ENCODE assay signal across 8 cellular contexts in the genomic region with DNA sequence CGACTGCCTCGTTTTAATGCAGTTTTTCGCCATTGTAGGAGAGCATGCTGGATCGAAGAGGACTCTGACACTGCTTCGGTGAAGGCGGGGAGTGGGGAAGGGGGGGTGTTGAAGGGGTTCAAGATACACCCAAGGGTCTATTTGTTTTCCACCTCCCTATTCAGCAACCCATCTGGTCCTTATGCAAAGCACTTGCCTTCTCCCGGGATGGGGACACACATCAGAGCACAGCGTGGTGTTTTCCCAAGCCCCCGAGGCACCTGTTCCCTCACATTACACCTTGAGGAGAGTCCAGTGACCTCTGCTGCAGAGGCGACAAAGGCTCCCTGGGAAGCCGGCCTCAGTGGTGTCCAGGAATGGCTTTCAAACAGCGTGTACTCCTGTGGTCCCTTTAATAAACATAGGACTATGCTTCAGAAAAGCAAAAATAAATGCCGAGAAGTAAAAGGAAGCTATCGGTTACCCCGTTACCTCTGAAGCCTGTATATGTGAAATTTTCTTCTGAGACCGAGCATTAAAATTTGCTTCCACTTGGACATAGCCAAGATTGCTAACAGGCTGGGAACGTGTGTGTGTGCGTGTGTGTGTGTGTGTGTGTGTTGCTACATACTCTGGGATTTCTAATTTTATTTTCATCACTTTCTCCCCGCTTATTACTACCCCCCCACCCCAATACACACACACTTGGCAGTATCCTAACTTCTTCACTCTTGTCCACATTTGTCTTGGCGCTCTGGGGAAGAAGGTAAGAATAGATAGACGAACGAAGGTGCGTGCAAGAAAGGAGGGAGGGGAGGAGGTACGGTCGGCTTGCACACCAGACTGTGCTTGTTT. TPM values are rescaled to one million over a fixed set of nuclear protein-coding genes. Genes with fewer than 3 reads are reported as not detected.
DNase-seq lines count a peak whose midpoint lies in the region; ATAC-seq and TF ChIP-seq lines count a peak whose summit lies in the region.

No MANE protein-coding gene starts in this region.

- POLR2A ChIA-PET in naive thymus-derived CD4-positive, alpha-beta T cell (lab: Charles Lee), result interaction anchor here (2.5 kb wide), 1 partner anchor 94 kb away, joined by 8 read pairs; no protein-coding TSS in a partner anchor

- no peak for ATAC-seq in naive thymus-derived CD4-positive, alpha-beta T cell

- H3K9me3 ChIP-seq in cardiac muscle cell (ENCODE audit: low read depth) (no peaks in the 10 kb centered on the region), SJCRH30 (replicated peaks) (no peaks in the 10 kb centered on the region), endodermal cell (ENCODE audit: control insufficient read depth, low read length) (no peaks in the 10 kb centered on the region)
- no peaks in the 10 kb centered on the region for H3K9me3 ChIP-seq in naive thymus-derived CD4-positive, alpha-beta T cell (ENCODE audit: control insufficient read depth in 2 of 3, low read length in 3 of 3)

- intact Hi-C loops in cardiac septum (cut with DNase I), result loop anchor here (1.0 to 10.0 kb wide), 5 partner anchors 94 to 254 kb away; no protein-coding TSS in a partner anchor
- intact Hi-C loops in naive thymus-derived CD4-positive, alpha-beta T cell (cut with micrococcal nuclease), result loop anchor here (1.0 to 10.0 kb wide), 8 partner anchors 9 to 1122 kb away; partner anchors contain the start of genes BBX (in 1 of the 2) and IFT57 (in 1 of the 2)

- H3K27me3 ChIP-seq in cardiac muscle cell, result peaks cover 21% of the 10 kb centered on the region
- no peaks in the 10 kb centered on the region for H3K27me3 ChIP-seq in SJCRH30
- H3K27me3 ChIP-seq in endodermal cell (ENCODE audit: control insufficient read depth, insufficient read depth, low read length, poor library complexity, severe bottlenecking), result peaks cover 8% of the 10 kb centered on the region
- H3K27me3 ChIP-seq in naive thymus-derived CD4-positive, alpha-beta T cell (ENCODE audit: control insufficient read depth in 2 of 2, insufficient read depth in 2 of 2, low read length in 2 of 2), result no peaks in the 10 kb centered on the region

- H3K9me3 Mint-ChIP-seq in endodermal cell, result no peaks in the 10 kb centered on the region
- H3K9me3 Mint-ChIP-seq in naive thymus-derived CD4-positive, alpha-beta T cell, result no peaks in the 10 kb centered on the region

- no peak overlapping the region for H3K27ac ChIP-seq in cardiac muscle cell
- no peak overlapping the region for H3K27ac ChIP-seq in SJCRH30
- no peak overlapping the region for H3K27ac ChIP-seq in endodermal cell (ENCODE audit: low read depth, low read length)
- no peak overlapping the region for H3K27ac ChIP-seq in naive thymus-derived CD4-positive, alpha-beta T cell (ENCODE audit: low read depth, low read length)

- no peak overlapping the region for H3K27ac Mint-ChIP-seq in endodermal cell
- peak overlapping the region; percentile 14 to 89 (median 63) for H3K27ac Mint-ChIP-seq in naive thymus-derived CD4-positive, alpha-beta T cell

- H3K27me3 Mint-ChIP-seq in endodermal cell (ENCODE audit: insufficient read depth), result peaks cover 11% of the 10 kb centered on the region
- peaks cover 0 to 63% (median 4%) of the 10 kb centered on the region in 5 donors for H3K27me3 Mint-ChIP-seq in naive thymus-derived CD4-positive, alpha-beta T cell

- CTCF ChIA-PET in naive thymus-derived CD4-positive, alpha-beta T cell (lab: Charles Lee), result interaction anchor here (0.8 to 2.2 kb wide), 7 partner anchors 9 to 195 kb away, joined by 3 to 9 read pairs (median 5); no protein-coding TSS in a partner anchor

- peaks cover 10% of the 10 kb centered on the region for H3K4me1 Mint-ChIP-seq in endodermal cell
- peaks cover 0 to 27% (median 13%) of the 10 kb centered on the region in 7 donors for H3K4me1 Mint-ChIP-seq in naive thymus-derived CD4-positive, alpha-beta T cell

- H3K4me3 Mint-ChIP-seq in endodermal cell, result peak overlapping the region; percentile 73
- H3K4me3 Mint-ChIP-seq in naive thymus-derived CD4-positive, alpha-beta T cell, result peak overlapping the region; percentile 81 to 95 (median 90)

- TF ChIP-seq CTCF in cardiac muscle cell (IDR thresholded peaks at IDR 0.05; ENCODE audit: low read depth, low read length) (no peak), endodermal cell (conservative IDR thresholded peaks at IDR 0.05) (no peak)

- peaks cover 5% of the 10 kb centered on the region for H3K4me1 ChIP-seq in cardiac muscle cell (ENCODE audit: low read depth)
- H3K4me1 ChIP-seq in SJCRH30, result peaks cover 10% of the 10 kb centered on the region
- peaks cover 15% of the 10 kb centered on the region for H3K4me1 ChIP-seq in endodermal cell (ENCODE audit: control insufficient read depth, insufficient read depth, low read length)
- peaks cover 11 to 12% of the 10 kb centered on the region in 2 donors for H3K4me1 ChIP-seq in naive thymus-derived CD4-positive, alpha-beta T cell (ENCODE audit: control insufficient read depth in 2 of 2, insufficient read depth in 2 of 2, low read length in 2 of 2)

- H3K36me3 ChIP-seq in cardiac muscle cell (no peaks in the 10 kb centered on the region), SJCRH30 (no peaks in the 10 kb centered on the region), endodermal cell (ENCODE audit: control insufficient read depth, insufficient read depth, low read length) (no peaks in the 10 kb centered on the region)
- H3K36me3 ChIP-seq in naive thymus-derived CD4-positive, alpha-beta T cell (ENCODE audit: control insufficient read depth in 2 of 3, insufficient read depth in 3 of 3, low read length in 3 of 3), result no peaks in the 10 kb centered on the region

- peak overlapping the region; percentile 44 for H3K9ac ChIP-seq in endodermal cell (ENCODE audit: extremely low read depth, low read length, poor library complexity, severe bottlenecking)

- peak overlapping the region; percentile 41 for H3K4me3 ChIP-seq in cardiac muscle cell
- H3K4me3 ChIP-seq in SJCRH30, result peak overlapping the region; percentile 59
- peak overlapping the region; percentile 87 for H3K4me3 ChIP-seq in endodermal cell (ENCODE audit: low read length)
- peak overlapping the region; percentile 76 for H3K4me3 ChIP-seq in naive thymus-derived CD4-positive, alpha-beta T cell (ENCODE audit: low read length)

- DNase-seq in cardiac muscle cell (ENCODE audit: low read depth in 1 of 2, low spot score in 1 of 2), result peak in 1 of 2 donors; percentile 54
- no peak for DNase-seq in cardiac septum (ENCODE audit: low spot score)
- no peak for DNase-seq in SJCRH30
- DNase-seq in endodermal cell, result peak; percentile 68
- peak in 5 of 9 donors; percentile 5 to 36 (median 29) for DNase-seq in naive thymus-derived CD4-positive, alpha-beta T cell
- no peak for DNase-seq in occipital lobe (lab: John Stamatoyannopoulos, UW)
- DNase-seq in globus pallidus (ENCODE audit: low spot score), result no peak
- no peak for DNase-seq in GM19238 (ENCODE audit: insufficient read length, low spot score)

- H3K36me3 Mint-ChIP-seq in endodermal cell (ENCODE audit: low read depth), result no peaks in the 10 kb centered on the region
- no peaks in the 10 kb centered on the region for H3K36me3 Mint-ChIP-seq in naive thymus-derived CD4-positive, alpha-beta T cell

- 40 to 59% methylated on average over 10 to 22 of the region's 25 CpGs for WGBS in endodermal cell (ENCODE audit: insufficient coverage in 1 of 2, insufficient read length in 1 of 2), 2 experiments

RNA-seq across cellular contexts. Expression of gene CCDC54, which starts 53.2 kb away (rescaled TPM):
- total RNA-seq in cardiac muscle cell (not detected in 2 replicates), cardiac septum (not detected), endodermal cell (not detected), occipital lobe (0.16 TPM)
- 0.31 and 0.79 TPM in 2 replicates for polyA plus RNA-seq in cardiac muscle cell
- total RNA-seq in SJCRH30 (2014; rRNA removed; shearing (Covaris generic)), result not detected in 2 replicates
- not detected for polyA plus RNA-seq in endodermal cell (2013, experiment 1 of 2)
- polyA plus RNA-seq in endodermal cell (2013, experiment 2 of 2), result not detected
- not detected for total RNA-seq in naive thymus-derived CD4-positive, alpha-beta T cell
- not detected for polyA plus RNA-seq in naive thymus-derived CD4-positive, alpha-beta T cell

Comparison
In these comparisons a context has a peak if more than half of its experiments do, and no peak if none do; other contexts are left out.
1. DNase-seq: peak in endodermal cell (single experiment) and naive thymus-derived CD4-positive, alpha-beta T cell (5 of 9); none in cardiac septum (single experiment), SJCRH30 (0 of 2), occipital lobe (single experiment), globus pallidus (single experiment) and GM19238 (single experiment).
2. Peak in every context shown above with its lines, with median percentiles within 50 percentile points of each other: H3K4me3 ChIP-seq.